In genomic region chr4:110480031-110480549, GRCh38 we compare ENCODE assay signal across 10 cellular contexts. TPM values are rescaled to one million over a fixed set of nuclear protein-coding genes. Genes with fewer than 3 reads are reported as not detected.
A peak's percentile ranks its signal among the peaks of the same experiment; 100 is the strongest.
DNase-seq lines count a peak whose midpoint lies in the region; ATAC-seq and TF ChIP-seq lines count a peak whose summit lies in the region.
"Had no signal": no experiment of that assay in that cellular context is flagged by ENCODE, and none has a peak within 500 bp of the region (broad histone marks: within the 10 kb centered on the region; RNA-seq: fewer than 3 reads in every experiment).

No MANE protein-coding gene starts in this region.

- no peaks in the 10 kb centered on the region for H3K9me3 Mint-ChIP-seq in natural killer cell

- DNase-seq in HK-2 (ENCODE audit: unreplicated experiment) (peak; percentile 10), brain pericyte (ENCODE audit: low read depth, low spot score) (peak; percentile 74), inferior parietal cortex (ENCODE audit: extremely low spot score) (peak; percentile 61), uterus (peak; percentile 36 to 62), NCI-H2227 (lab: John Stamatoyannopoulos, UW; ENCODE audit: unreplicated experiment) (no peak), natural killer cell (no peak), activated T-cell treated with anti-CD3 and anti-CD28 coated beads for 4 hours (no peak)
- DNase-seq: activated CD8-positive, alpha-beta T cell treated with anti-CD3 and anti-CD28 coated beads, Interleukin-2, amount 10 ng/mL, durations not matched to agents 7 days and 5 days; Karpas-422; lower lobe of right lung had no signal

- no peaks in the 10 kb centered on the region for H3K27me3 ChIP-seq in uterus

- H3K4me3 Mint-ChIP-seq in natural killer cell = no peak overlapping the region
- H3K4me3 Mint-ChIP-seq: activated CD8-positive, alpha-beta T cell treated with anti-CD3 and anti-CD28 coated beads, Interleukin-2, amount 10 ng/mL, durations not matched to agents 7 days and 5 days had no signal

- no peaks in the 10 kb centered on the region for H3K36me3 ChIP-seq in uterus
- H3K36me3 ChIP-seq: lower lobe of right lung had no signal

- intact Hi-C loops in uterus (cut with DNase I; ENCODE audit: low total_unique reads) = no loop called here
- intact Hi-C loops in natural killer cell (cut with micrococcal nuclease) = no loop called here

- TF ChIP-seq POLR2A in uterus (IDR thresholded peaks at IDR 0.05) = no peak

- H3K36me3 Mint-ChIP-seq in natural killer cell = no peaks in the 10 kb centered on the region

- no peak for ATAC-seq in natural killer cell
- ATAC-seq: activated CD8-positive, alpha-beta T cell treated with anti-CD3 and anti-CD28 coated beads, Interleukin-2, amount 10 ng/mL, durations not matched to agents 7 days and 5 days; lower lobe of right lung had no signal

- H3K27ac Mint-ChIP-seq in natural killer cell = no peak overlapping the region
- H3K27ac Mint-ChIP-seq: activated CD8-positive, alpha-beta T cell treated with anti-CD3 and anti-CD28 coated beads, Interleukin-2, amount 10 ng/mL, durations not matched to agents 7 days and 5 days had no signal

- H3K27ac ChIP-seq in uterus = peak overlapping the region; percentile 79 to 86
- H3K27ac ChIP-seq: lower lobe of right lung had no signal

- no peak overlapping the region for H3K4me3 ChIP-seq in uterus
- H3K4me3 ChIP-seq: lower lobe of right lung had no signal

- H3K4me1 ChIP-seq in uterus = peaks cover 4 to 5% of the 10 kb centered on the region in 2 donors
- H3K4me1 ChIP-seq: lower lobe of right lung had no signal

- TF ChIP-seq CTCF in uterus (IDR thresholded peaks at IDR 0.05) (peak in 2 of 4 experiments; percentile 31 to 43), natural killer cell (IDR thresholded peaks at IDR 0.05) (no peak)

- H3K9me3 ChIP-seq in uterus = no peaks in the 10 kb centered on the region
- H3K9me3 ChIP-seq: lower lobe of right lung had no signal

- no peaks in the 10 kb centered on the region for H3K4me1 Mint-ChIP-seq in natural killer cell

- H3K27me3 Mint-ChIP-seq in natural killer cell (ENCODE audit: low read depth in 2 of 2) = peaks cover 11 to 22% of the 10 kb centered on the region in 2 donors

RNA-seq across cellular contexts. Expression of gene ENPEP, which starts 4.1 kb away (rescaled TPM):
- total RNA-seq in uterus (10 to 100 TPM in 2 of 4 donors, 1 to 10 TPM in 2; 5.9 to 43.3 (median 14.1) TPM), natural killer cell (under 1 TPM in 1 of 3 donors, not detected in 2; 0.07 TPM)

Comparison
In these comparisons a context has a peak if more than half of its experiments do, and no peak if none do; other contexts are left out.
1. DNase-seq: peak in HK-2 (single experiment), brain pericyte (single experiment), inferior parietal cortex (single experiment) and uterus (2 of 2); none in NCI-H2227 (single experiment), natural killer cell (single experiment) and activated T-cell treated with anti-CD3 and anti-CD28 coated beads for 4 hours (single experiment).
2. RNA of gene ENPEP, which starts 4.1 kb away (total RNA-seq): 5.9 to 43.3 TPM in uterus; 0.07 TPM in natural killer cell; every median in the first group is over 4 times any median in the second.